In the genomic region with DNA sequence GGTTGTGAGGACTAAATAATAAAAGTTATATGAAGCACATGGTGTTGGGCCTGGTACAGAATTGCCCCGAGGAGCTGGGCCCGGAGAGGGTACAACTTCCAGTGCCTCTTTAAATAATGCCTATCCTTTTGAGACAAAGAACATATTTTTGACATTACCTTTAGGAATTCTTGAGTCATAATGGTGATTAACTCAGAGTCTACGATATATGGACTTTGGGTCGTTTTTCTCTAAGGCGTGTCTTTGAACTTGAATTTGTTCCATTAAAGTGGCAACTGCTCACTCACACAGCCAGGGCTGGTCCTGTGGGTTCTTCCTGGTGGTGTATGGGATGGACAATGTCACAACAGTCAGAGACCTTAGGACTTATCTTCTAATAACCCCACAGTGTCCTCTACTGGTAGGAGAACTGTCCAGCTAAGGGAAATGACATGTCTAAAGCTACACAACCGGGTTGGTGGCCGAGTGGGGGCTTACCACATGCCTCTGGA, we compare ENCODE assay signal across 10 cellular contexts.
DNase-seq lines count a peak whose midpoint lies in the region; ATAC-seq, FAIRE-seq and TF ChIP-seq lines count a peak whose summit lies in the region.
"Had no signal": no experiment of that assay in that cellular context is flagged by ENCODE, and none has a peak within 500 bp of the region (broad histone marks: within the 10 kb centered on the region; RNA-seq: fewer than 3 reads in every experiment).

No MANE protein-coding gene starts in this region.

- no peak for TF ChIP-seq EP300 in K562 (IDR thresholded peaks at IDR 0.05; ENCODE audit: low read length)

- H3K4me1 ChIP-seq in Loucy (ENCODE audit: insufficient read depth, low read length, poor library complexity, severe bottlenecking) (no peaks in the 10 kb centered on the region), K562 (replicated peaks in 1 of 2; ENCODE audit: control insufficient read depth in 2 of 2, insufficient read depth in 2 of 2, low read length in 2 of 2) (no peaks in the 10 kb centered on the region; a peak in 1 of 5 replicates)

- H3K9me2 ChIP-seq in Loucy (replicated peaks; ENCODE audit: low read depth, low read length), result no peaks in the 10 kb centered on the region

- H3F3A ChIP-seq in Loucy (ENCODE audit: low read depth), result no peaks in the 10 kb centered on the region

- TF ChIP-seq RAD21 in K562 (CRISPR knock-in tag; conservative IDR thresholded peaks at IDR 0.05 in 1 of 2, IDR thresholded peaks at IDR 0.05 in 1 of 2), result peak; percentile 61 to 78

- 0% methylated on average over 7 of the region's 7 CpGs for WGBS in K562 (ENCODE audit: insufficient coverage, low coverage, missing lambda C conversion rate)

- H3K4me3 ChIP-seq in Loucy (ENCODE audit: low read length, poor library complexity, severe bottlenecking) (no peak overlapping the region), K562 (no peak overlapping the region)

- H3K79me2 ChIP-seq in Loucy (ENCODE audit: insufficient read depth, low read length) (no peaks in the 10 kb centered on the region), K562 (ENCODE audit: control insufficient read depth, insufficient read depth, low read length) (no peaks in the 10 kb centered on the region)

- H3K9me3 ChIP-seq in Loucy (ENCODE audit: insufficient read depth, low read depth, low read length), result no peaks in the 10 kb centered on the region
- no peaks in the 10 kb centered on the region for H3K9me3 ChIP-seq in K562 (replicated peaks; ENCODE audit: control insufficient read depth, insufficient read depth, low read depth, low read length)

- peak; percentile 41 for TF ChIP-seq CTCF in Loucy (conservative IDR thresholded peaks at IDR 0.05; ENCODE audit: low read length)
- peak; percentile 76 to 92 (median 83) for TF ChIP-seq CTCF in K562 (IDR thresholded peaks at IDR 0.05 in 2 of 3, conservative IDR thresholded peaks at IDR 0.05 in 1 of 3; ENCODE audit: insufficient read depth in 2 of 3, low read depth in 1 of 3, low read length in 3 of 3)
- TF ChIP-seq CTCF in GM10266 (IDR thresholded peaks at IDR 0.05; ENCODE audit: control insufficient read depth, insufficient read depth, low read depth, missing control alignments), result no peak

- H3K4me2 ChIP-seq in Loucy (ENCODE audit: low read depth, low read length, poor library complexity, severe bottlenecking), result no peak overlapping the region
- H3K4me2 ChIP-seq in K562 (ENCODE audit: insufficient read depth, low read length), result no peak overlapping the region; the same call in 1 of the 2 replicates

- in situ Hi-C loops in Caki2 (cut with HindIII; ENCODE audit: low pct_unique_long_range_greater_than_20kb, low sequenced_read_pairs) (no loop called here), K562 (cut with MboI) (no loop called here)

- H3K36me3 ChIP-seq in Loucy (ENCODE audit: insufficient read depth, low read length), result no peaks in the 10 kb centered on the region
- no peaks in the 10 kb centered on the region for H3K36me3 ChIP-seq in K562 (ENCODE audit: control insufficient read depth, insufficient read depth, low read length)

- H3K27me3 ChIP-seq in Loucy (ENCODE audit: insufficient read depth, low read length, poor library complexity, severe bottlenecking), result peaks cover under 1% of the 10 kb centered on the region
- H3K27me3 ChIP-seq in K562 (ENCODE audit: control insufficient read depth in 2 of 2, insufficient read depth in 2 of 2, low read length in 2 of 2), result peaks cover 37 to 53% of the 10 kb centered on the region in 2 experiments

- no peaks in the 10 kb centered on the region for H4K20me1 ChIP-seq in Loucy (ENCODE audit: insufficient read depth, low read length, poor library complexity, severe bottlenecking)
- 0 out of 2 replicates have a peak, but pooled peaks cover 2% of the 10 kb centered on the region for H4K20me1 ChIP-seq in K562 (replicated peaks; ENCODE audit: control insufficient read depth, insufficient read depth, low read length)

- H3K27ac ChIP-seq in K562 (ENCODE audit: extremely low read depth, low read depth, low read length), result no peak overlapping the region

- intact Hi-C loops in K562 (cut with micrococcal nuclease), result loop anchor here (1.0 kb wide), 1 partner anchor 19 kb away; no protein-coding TSS in a partner anchor

- H3K9ac ChIP-seq in Loucy (ENCODE audit: low read depth, low read length, poor library complexity, severe bottlenecking), result no peak overlapping the region
- no peak overlapping the region for H3K9ac ChIP-seq in K562 (ENCODE audit: insufficient read depth in 1 of 2, low read depth in 2 of 2, low read length in 2 of 2)

- H3K9me1 ChIP-seq in K562 (ENCODE audit: control insufficient read depth, insufficient read depth, low read length), result no peaks in the 10 kb centered on the region

- no peak for TF ChIP-seq POLR2A in K562 (conservative IDR thresholded peaks at IDR 0.05)

- ATAC-seq in K562 (peak; percentile 95), GM21737 (IDR thresholded peaks at IDR 0.05; ENCODE audit: unreplicated experiment) (no peak)

- BruUV-seq in K562 (replicated peaks; lab: Mats Ljungman, UMichigan), result no TSS peak

- POLR2A ChIA-PET in K562 (lab: Yijun Ruan, JAX), result interaction anchor here (0.6 to 1.0 kb wide), 3 partner anchors 25 to 306 kb away, joined by 3 read pairs; no protein-coding TSS in a partner anchor

- CTCF ChIA-PET in K562 (lab: Yijun Ruan, JAX; ENCODE audit: low intra/inter-chr PET ratio), result interaction anchor here (1.2 to 2.4 kb wide), 3 partner anchors 18 to 63 kb away, joined by 3 to 9 read pairs (median 9); no protein-coding TSS in a partner anchor

- DNase-seq in Caki2 (ENCODE audit: low read depth) (peak; percentile 16), K562 (ENCODE audit: extremely low read depth in 1 of 4, low spot score in 3 of 4) (peak; percentile 39 to 75 (median 64)), lung microvascular endothelial cell (ENCODE audit: low read depth in 2 of 2) (peak; percentile 28 to 50), amniotic stem cell (lab: John Stamatoyannopoulos, UW) (no peak), GM10266 (ENCODE audit: extremely low spot score) (no peak), germinal center (ENCODE audit: low spot score) (no peak)
- DNase-seq: activated gamma-delta T cell treated with Interleukin-2 at 50 U/mL for 16 hours, GDM1 had no signal

- FAIRE-seq in K562 (lab: Jason Lieb, UNC), result peak; percentile 81

- H2AFZ ChIP-seq in Loucy (ENCODE audit: low read length) (no peak overlapping the region), K562 (ENCODE audit: low read depth, low read length) (0 out of 2 replicates have a peak overlapping the region, but pooled peaks have one; percentile 7)

TF ChIP-seq in K562, 482 proteins besides CTCF, POLR2A, EP300 and RAD21 (continues in another document):
- TF ChIP-seq, protein P1, sequence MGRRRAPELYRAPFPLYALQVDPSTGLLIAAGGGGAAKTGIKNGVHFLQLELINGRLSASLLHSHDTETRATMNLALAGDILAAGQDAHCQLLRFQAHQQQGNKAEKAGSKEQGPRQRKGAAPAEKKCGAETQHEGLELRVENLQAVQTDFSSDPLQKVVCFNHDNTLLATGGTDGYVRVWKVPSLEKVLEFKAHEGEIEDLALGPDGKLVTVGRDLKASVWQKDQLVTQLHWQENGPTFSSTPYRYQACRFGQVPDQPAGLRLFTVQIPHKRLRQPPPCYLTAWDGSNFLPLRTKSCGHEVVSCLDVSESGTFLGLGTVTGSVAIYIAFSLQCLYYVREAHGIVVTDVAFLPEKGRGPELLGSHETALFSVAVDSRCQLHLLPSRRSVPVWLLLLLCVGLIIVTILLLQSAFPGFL (CRISPR knock-in tag; IDR thresholded peaks at IDR 0.05), result 0 out of 2 replicates have a peak, but pooled peaks have one; percentile 28
- peak; percentile 22 for TF ChIP-seq MEIS2 (IDR thresholded peaks at IDR 0.05; ENCODE audit: partially characterized antibody)
- TF ChIP-seq SMC3 (conservative IDR thresholded peaks at IDR 0.05; ENCODE audit: insufficient read depth, low read depth, low read length), result peak; percentile 49
- TF ChIP-seq BRF1 (IDR thresholded peaks at IDR 0.05; ENCODE audit: borderline replicate concordance, extremely low read depth, insufficient read length), result no peak
- no peak for TF ChIP-seq MAFF (IDR thresholded peaks at IDR 0.05; ENCODE audit: low read length)

Comparison
In these comparisons a context has a peak if more than half of its experiments do, and no peak if none do; other contexts are left out.
1. DNase-seq: peak in Caki2 (single experiment), K562 (4 of 4) and lung microvascular endothelial cell (2 of 2); none in amniotic stem cell (single experiment), GM10266 (single experiment) and germinal center (single experiment).